26 cellular contexts compared by ENCODE assay signal in the genomic region with DNA sequence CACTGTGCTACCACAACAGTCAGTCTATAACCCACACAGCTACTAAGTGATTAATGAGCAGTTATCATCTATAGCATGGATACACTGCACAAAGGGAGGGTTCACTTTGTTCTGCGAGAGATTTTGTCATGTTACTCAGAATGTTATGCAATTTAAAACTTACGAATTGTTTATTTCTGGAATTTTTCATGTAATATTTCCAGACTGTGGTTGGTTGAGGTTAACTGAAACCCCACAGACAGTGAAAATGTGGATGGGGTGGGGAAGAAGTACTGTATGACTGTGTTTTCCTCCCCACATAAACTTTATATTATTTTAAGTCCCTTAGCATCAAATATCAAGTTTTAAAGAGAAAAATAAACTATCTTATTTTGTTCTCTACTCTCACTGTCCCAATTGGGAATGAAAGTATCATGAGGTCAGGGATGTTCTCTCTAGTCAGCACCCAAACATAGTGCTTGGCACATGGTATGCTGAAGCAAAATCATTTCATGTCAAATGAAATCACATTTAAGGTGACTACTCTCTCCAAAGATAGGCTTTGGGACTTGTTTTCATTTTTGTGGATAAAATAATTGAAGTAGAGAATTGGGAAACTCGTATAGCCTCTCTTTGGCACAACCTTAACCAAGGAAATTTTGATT. TPM values are rescaled to one million over a fixed set of nuclear protein-coding genes. Genes with fewer than 3 reads are reported as not detected.
DNase-seq lines count a peak whose midpoint lies in the region; ATAC-seq, FAIRE-seq and TF ChIP-seq lines count a peak whose summit lies in the region.
"Had no signal": no experiment of that assay in that cellular context is flagged by ENCODE, and none has a peak within 500 bp of the region (broad histone marks: within the 10 kb centered on the region; RNA-seq: fewer than 3 reads in every experiment).

No MANE protein-coding gene starts in this region.

- H3K36me3 ChIP-seq in psoas muscle (ENCODE audit: insufficient read depth in 1 of 2, low read depth in 1 of 2) (no peaks in the 10 kb centered on the region), OCI-LY7 (ENCODE audit: insufficient read depth, low read length) (no peaks in the 10 kb centered on the region)
- H3K36me3 ChIP-seq: ascending aorta, ovary had no signal

- H3K79me2 ChIP-seq in OCI-LY7 (ENCODE audit: insufficient read depth, low read depth, low read length): no peaks in the 10 kb centered on the region

- WGBS in psoas muscle, 3 donors: 75 to 81% (median 77%) methylated on average over 3 of the region's 3 CpGs

- H3K9me3 ChIP-seq in psoas muscle (no peaks in the 10 kb centered on the region), OCI-LY7 (ENCODE audit: low read length) (0 out of 2 replicates have a peak, but pooled peaks cover 3% of the 10 kb centered on the region)
- H3K9me3 ChIP-seq: ascending aorta, ovary had no signal

- no peaks in the 10 kb centered on the region for H3K27me3 ChIP-seq in psoas muscle (ENCODE audit: insufficient read depth in 3 of 3, low read length in 2 of 3)
- H3K27me3 ChIP-seq: ascending aorta, ovary had no signal

- H3K36me3 Mint-ChIP-seq in nephron progenitor cell (ENCODE audit: low read depth): peaks cover 13% of the 10 kb centered on the region
- H3K36me3 Mint-ChIP-seq: activated naive CD4-positive, alpha-beta T cell treated with anti-CD3 and anti-CD28 coated beads, Interleukin-2, amount 10 ng/mL, durations not matched to agents 7 days and 5 days had no signal

- H3K4me2 ChIP-seq in OCI-LY7 (ENCODE audit: low read length): no peak overlapping the region
- H3K4me2 ChIP-seq: PC-9 had no signal

- H3K27ac Mint-ChIP-seq in nephron progenitor cell: no peak overlapping the region
- H3K27ac Mint-ChIP-seq: activated CD4-positive, alpha-beta T cell treated with anti-CD3 and anti-CD28 coated beads for 36 hours; activated naive CD4-positive, alpha-beta T cell treated with anti-CD3 and anti-CD28 coated beads, Interleukin-2, amount 10 ng/mL, durations not matched to agents 7 days and 5 days; B cell; naive B cell; T-cell had no signal

- BruUV-seq in OCI-LY7 (replicated peaks; lab: Mats Ljungman, UMichigan): no TSS peak

- no peaks in the 10 kb centered on the region for H3K9me3 Mint-ChIP-seq in nephron progenitor cell
- H3K9me3 Mint-ChIP-seq: activated naive CD4-positive, alpha-beta T cell treated with anti-CD3 and anti-CD28 coated beads, Interleukin-2, amount 10 ng/mL, durations not matched to agents 7 days and 5 days had no signal

- no peak for TF ChIP-seq CTCF in psoas muscle (IDR thresholded peaks at IDR 0.05)
- TF ChIP-seq CTCF in OCI-LY7 (conservative IDR thresholded peaks at IDR 0.05; ENCODE audit: low read length): no peak
- no peak for TF ChIP-seq CTCF in nephron progenitor cell (IDR thresholded peaks at IDR 0.05)

- peaks cover 13% of the 10 kb centered on the region; the same call in 1 of the 2 replicates for H4K20me1 ChIP-seq in OCI-LY7 (ENCODE audit: insufficient read depth, low read length)

- no peaks in the 10 kb centered on the region for H3K9me2 ChIP-seq in OCI-LY7 (ENCODE audit: insufficient read depth, low read length)

- ATAC-seq in psoas muscle (peak; percentile 71 to 96 (median 82)), SK-N-SH treated with all-trans-retinoic acid at 6 μM for 48 hours (no peak)
- ATAC-seq: activated CD4-positive, alpha-beta T cell treated with anti-CD3 and anti-CD28 coated beads for 36 hours; right cardiac atrium; stimulated activated naive CD8-positive, alpha-beta T cell treated with anti-CD3 and anti-CD28 coated beads, Interleukin-15, Interleukin-2, amounts not matched to agents 100 U/mL and 50 U/mL, for 24 hours; T-cell had no signal

- H3K27me3 Mint-ChIP-seq in nephron progenitor cell (ENCODE audit: low read depth, poor library complexity): no peaks in the 10 kb centered on the region
- H3K27me3 Mint-ChIP-seq: activated CD4-positive, alpha-beta T cell treated with anti-CD3 and anti-CD28 coated beads for 36 hours; activated naive CD4-positive, alpha-beta T cell treated with anti-CD3 and anti-CD28 coated beads, Interleukin-2, amount 10 ng/mL, durations not matched to agents 7 days and 5 days; B cell; naive B cell; T-cell had no signal

- intact Hi-C loops in psoas muscle (cut with DNase I): no loop called here
- intact Hi-C loops in OCI-LY7 (cut with micrococcal nuclease; ENCODE audit: unreplicated experiment): no loop called here

- peak; percentile 53 for FAIRE-seq in GM19239 (lab: Jason Lieb, UNC)

- no peaks in the 10 kb centered on the region for H3K4me1 Mint-ChIP-seq in nephron progenitor cell
- H3K4me1 Mint-ChIP-seq: activated naive CD4-positive, alpha-beta T cell treated with anti-CD3 and anti-CD28 coated beads, Interleukin-2, amount 10 ng/mL, durations not matched to agents 7 days and 5 days had no signal

- H3K4me1 ChIP-seq in psoas muscle (peaks cover 19% of the 10 kb centered on the region), OCI-LY7 (ENCODE audit: insufficient read depth, low read length, poor library complexity, severe bottlenecking) (no peaks in the 10 kb centered on the region)
- H3K4me1 ChIP-seq: ascending aorta had no signal

- H3K4me3 ChIP-seq in psoas muscle: no peak overlapping the region
- H3K4me3 ChIP-seq in OCI-LY7 (ENCODE audit: low read depth, low read length, poor library complexity, severe bottlenecking): no peak overlapping the region
- H3K4me3 ChIP-seq: ascending aorta, ovary, PC-9 had no signal

- POLR2A ChIA-PET in OCI-LY7 (lab: Charles Lee): no interaction called here

- H3K27ac ChIP-seq in psoas muscle: peak overlapping the region; percentile 56
- no peak overlapping the region for H3K27ac ChIP-seq in OCI-LY7 (ENCODE audit: low read depth, low read length, poor library complexity, severe bottlenecking)
- H3K27ac ChIP-seq: ascending aorta, ovary, PC-9 had no signal

- CTCF ChIA-PET in OCI-LY7 (lab: Charles Lee; ENCODE audit: unreplicated experiment): no interaction called here

- no peak overlapping the region for H3K4me3 Mint-ChIP-seq in nephron progenitor cell
- H3K4me3 Mint-ChIP-seq: activated CD4-positive, alpha-beta T cell treated with anti-CD3 and anti-CD28 coated beads for 36 hours; activated naive CD4-positive, alpha-beta T cell treated with anti-CD3 and anti-CD28 coated beads, Interleukin-2, amount 10 ng/mL, durations not matched to agents 7 days and 5 days; B cell; naive B cell; T-cell had no signal

- H2AFZ ChIP-seq in OCI-LY7 (ENCODE audit: low read length): no peak overlapping the region
- H2AFZ ChIP-seq: PC-9 had no signal

- DNase-seq in GM19239 (ENCODE audit: insufficient read length, low spot score) (no peak), NCI-H226 (peak; percentile 37), fibroblast of gingiva (ENCODE audit: low read depth) (peak; percentile 16), psoas muscle (no peak), OCI-LY7 (ENCODE audit: low spot score) (no peak), nephron progenitor cell (no peak)
- DNase-seq: activated CD4-positive, alpha-beta T cell treated with anti-CD3 and anti-CD28 coated beads for 36 hours; activated naive CD4-positive, alpha-beta T cell treated with anti-CD3 and anti-CD28 coated beads, Interleukin-2, amount 10 ng/mL, durations not matched to agents 7 days and 5 days; activated T-cell treated with anti-CD3 and anti-CD28 coated beads, Interleukin-2, amount 50 U/mL, for 48 hours; DND-41; GOT3; left cardiac atrium; naive B cell; NCI-H1694 treated with DMSO at 0.1 percent for 48 hours; NCI-H69; ovary; PC-9; right cardiac atrium; SHP77; stimulated activated CD4-positive, alpha-beta T cell treated with anti-CD3 and anti-CD28 coated beads, Interleukin-12 subunit alpha, Interleukin-12 subunit beta, amount 100 ng/mL, for 4 hours; stimulated activated CD4-positive, alpha-beta T cell treated with anti-CD3 and anti-CD28 coated beads, Interleukin-4, amount 100 ng/mL, for 4 hours; stimulated activated naive CD8-positive, alpha-beta T cell treated with anti-CD3 and anti-CD28 coated beads, Interleukin-15, Interleukin-2, amounts not matched to agents 100 U/mL and 50 U/mL, for 24 hours; T-cell had no signal

TF ChIP-seq in SK-N-SH treated with all-trans-retinoic acid at 6 μM for 48 hours, 23 proteins besides CTCF, POLR2A, EP300 and RAD21:
- no peak for TF ChIP-seq RARB (CRISPR knock-in tag; IDR thresholded peaks at IDR 0.05)
- no peak for TF ChIP-seq ZNF70 (CRISPR knock-in tag; IDR thresholded peaks at IDR 0.05)
- TF ChIP-seq ISL1 (CRISPR knock-in tag; IDR thresholded peaks at IDR 0.05): no peak
- TF ChIP-seq, protein P1, sequence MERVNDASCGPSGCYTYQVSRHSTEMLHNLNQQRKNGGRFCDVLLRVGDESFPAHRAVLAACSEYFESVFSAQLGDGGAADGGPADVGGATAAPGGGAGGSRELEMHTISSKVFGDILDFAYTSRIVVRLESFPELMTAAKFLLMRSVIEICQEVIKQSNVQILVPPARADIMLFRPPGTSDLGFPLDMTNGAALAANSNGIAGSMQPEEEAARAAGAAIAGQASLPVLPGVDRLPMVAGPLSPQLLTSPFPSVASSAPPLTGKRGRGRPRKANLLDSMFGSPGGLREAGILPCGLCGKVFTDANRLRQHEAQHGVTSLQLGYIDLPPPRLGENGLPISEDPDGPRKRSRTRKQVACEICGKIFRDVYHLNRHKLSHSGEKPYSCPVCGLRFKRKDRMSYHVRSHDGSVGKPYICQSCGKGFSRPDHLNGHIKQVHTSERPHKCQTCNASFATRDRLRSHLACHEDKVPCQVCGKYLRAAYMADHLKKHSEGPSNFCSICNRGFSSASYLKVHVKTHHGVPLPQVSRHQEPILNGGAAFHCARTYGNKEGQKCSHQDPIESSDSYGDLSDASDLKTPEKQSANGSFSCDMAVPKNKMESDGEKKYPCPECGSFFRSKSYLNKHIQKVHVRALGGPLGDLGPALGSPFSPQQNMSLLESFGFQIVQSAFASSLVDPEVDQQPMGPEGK (CRISPR knock-in tag; IDR thresholded peaks at IDR 0.05; ENCODE audit: borderline replicate concordance): no peak

RNA-seq across cellular contexts. Expression of a gene that starts 25.4 kb away (rescaled TPM):
- 10 to 100 TPM; 12.7 to 14.0 (median 13.8) TPM for total RNA-seq in psoas muscle
- polyA plus RNA-seq in psoas muscle: 1 to 10 TPM; 2.1 to 7.5 (median 3.2) TPM
- total RNA-seq in OCI-LY7 (2014; rRNA removed; shearing (Covaris generic)): 21.4 and 25.6 TPM in 2 replicates
- 24.4 and 25.2 TPM in 2 replicates for total RNA-seq in OCI-LY7 (2022)

RNA-seq across cellular contexts. Expression of a gene that starts 27.2 kb away (rescaled TPM):
- total RNA-seq in psoas muscle: 1 to 10 TPM; 2.0 to 3.0 (median 2.1) TPM
- 1 to 10 TPM; 1.9 to 3.8 (median 3.1) TPM for polyA plus RNA-seq in psoas muscle
- 14.9 and 15.1 TPM in 2 replicates for total RNA-seq in OCI-LY7 (2014; rRNA removed; shearing (Covaris generic))
- 10.4 and 11.0 TPM in 2 replicates for total RNA-seq in OCI-LY7 (2022)

Comparison
In these comparisons a context has a peak if more than half of its experiments do, and no peak if none do; other contexts are left out.
1. DNase-seq: peak in NCI-H226 (single experiment) and fibroblast of gingiva (single experiment); none in GM19239 (single experiment), psoas muscle (0 of 2), OCI-LY7 (single experiment) and nephron progenitor cell (single experiment).